In the genomic region with DNA sequence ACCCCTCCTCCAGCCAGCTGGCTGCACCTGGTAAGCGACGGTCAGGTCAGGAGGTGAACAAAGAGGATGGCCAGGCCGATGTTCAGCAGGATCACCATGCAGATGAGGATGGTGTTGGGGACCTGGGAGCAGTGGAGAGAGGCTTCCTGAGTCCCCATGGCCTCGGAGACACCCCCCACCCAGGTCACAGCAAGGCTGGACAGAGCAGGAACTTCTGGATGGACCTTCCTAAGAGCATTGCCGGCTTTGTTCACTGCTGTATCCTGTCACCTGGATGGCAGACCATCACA, we compare ENCODE assay signal across 19 cellular contexts.
A peak's percentile ranks its signal among the peaks of the same experiment; 100 is the strongest.
DNase-seq lines count a peak whose midpoint lies in the region; ATAC-seq and TF ChIP-seq lines count a peak whose summit lies in the region.
"Had no signal": no experiment of that assay in that cellular context is flagged by ENCODE, and none has a peak within 500 bp of the region (broad histone marks: within the 10 kb centered on the region; RNA-seq: fewer than 3 reads in every experiment).

No MANE protein-coding gene starts in this region.

- H2AK5ac ChIP-seq in neuronal stem cell (ENCODE audit: low read depth, low read length), result no peak overlapping the region

- H2BK15ac ChIP-seq in neuronal stem cell (ENCODE audit: low read length), result no peak overlapping the region

- peak; percentile 48 for DNase-seq in activated CD8-positive, alpha-beta memory T cell treated with anti-CD3 and anti-CD28 coated beads for 24 hours
- DNase-seq in activated CD8-positive, alpha-beta memory T cell treated with anti-CD3 and anti-CD28 coated beads, Interleukin-2, amount 10 ng/mL, durations not matched to agents 7 days and 5 days, result no peak
- DNase-seq in RWPE2 (ENCODE audit: low spot score), result peak; percentile 79
- no peak for DNase-seq in neuronal stem cell (ENCODE audit: low spot score)
- peak; percentile 76 to 88 for DNase-seq in vagina (ENCODE audit: extremely low spot score in 2 of 2)
- no peak for DNase-seq in NK-92 treated with Interleukin-12 subunit alpha and Interleukin-12 subunit beta, amount 100 ng/mL, for 24 hours (lab: John Stamatoyannopoulos, UW)
- no peak for DNase-seq in activated T-helper 2 cell treated with anti-CD3 and anti-CD28 coated beads, Interferon-gamma antibody, Interleukin-2, Interleukin-4, amounts not matched to agents 10 μg/mL and 5 μg/mL and 100 μg/mL, durations not matched to agents 14 hours and 24 hours and 36 hours (ENCODE audit: low spot score)
- no peak for DNase-seq in stimulated activated CD4-positive, alpha-beta T cell treated with anti-CD3 and anti-CD28 coated beads, Interleukin-4, amount 100 ng/mL, for 4 hours
- DNase-seq: AML-193; Calu3; CD8-positive, alpha-beta T cell; DMS79 treated with DMSO at 0.1 percent for 48 hours; GF-D8; HCEC 1CT; HFFc6 had no signal

- CTCF ChIA-PET in activated CD8-positive, alpha-beta memory T cell treated with anti-CD3 and anti-CD28 coated beads, Interleukin-2, amount 10 ng/mL, durations not matched to agents 7 days and 5 days (lab: Charles Lee), result interaction anchor here (0.8 to 4.9 kb wide), 3 partner anchors 17 to 81 kb away, joined by 3 to 129 read pairs (median 4); partner anchors contain the start of gene JPH2

- H3K4me1 ChIP-seq in RWPE2 (ENCODE audit: insufficient read depth, poor library complexity, severe bottlenecking) (no peaks in the 10 kb centered on the region), neuronal stem cell (ENCODE audit: control insufficient read depth in 2 of 2, insufficient read depth in 1 of 2, low read depth in 1 of 2, low read length in 2 of 2) (peaks cover 0 to 1% of the 10 kb centered on the region in 2 donors), vagina (peaks cover 7% of the 10 kb centered on the region)
- H3K4me1 ChIP-seq: A549 had no signal

- H3K18ac ChIP-seq in neuronal stem cell (ENCODE audit: low read length), result peak overlapping the region; percentile 11

- peaks cover 9% of the 10 kb centered on the region for H3K4me1 Mint-ChIP-seq in activated CD8-positive, alpha-beta memory T cell treated with anti-CD3 and anti-CD28 coated beads, Interleukin-2, amount 10 ng/mL, durations not matched to agents 7 days and 5 days
- peaks cover 2% of the 10 kb centered on the region for H3K4me1 Mint-ChIP-seq in activated T-helper 2 cell treated with anti-CD3 and anti-CD28 coated beads, Interferon-gamma antibody, Interleukin-2, Interleukin-4, amounts not matched to agents 10 μg/mL and 5 μg/mL and 100 μg/mL, durations not matched to agents 14 hours and 24 hours and 36 hours (ENCODE audit: low read depth)
- H3K4me1 Mint-ChIP-seq: GM23338 had no signal

- H4K8ac ChIP-seq in neuronal stem cell (ENCODE audit: low read depth, low read length), result no peak overlapping the region

- no CpG with 5 or more reads among the region's 5 CpGs for WGBS in neuronal stem cell (ENCODE audit: extremely low coverage in 2 of 2, insufficient read length in 2 of 2, insufficient replicate concordance in 1 of 2), 2 donors

- H3K27ac Mint-ChIP-seq in activated CD8-positive, alpha-beta memory T cell treated with anti-CD3 and anti-CD28 coated beads, Interleukin-2, amount 10 ng/mL, durations not matched to agents 7 days and 5 days, result no peak overlapping the region
- no peak overlapping the region for H3K27ac Mint-ChIP-seq in activated T-helper 2 cell treated with anti-CD3 and anti-CD28 coated beads, Interferon-gamma antibody, Interleukin-2, Interleukin-4, amounts not matched to agents 10 μg/mL and 5 μg/mL and 100 μg/mL, durations not matched to agents 14 hours and 24 hours and 36 hours
- H3K27ac Mint-ChIP-seq: CD8-positive, alpha-beta T cell; GM23338; HFFc6 had no signal

- H3K27me3 Mint-ChIP-seq in activated CD8-positive, alpha-beta memory T cell treated with anti-CD3 and anti-CD28 coated beads, Interleukin-2, amount 10 ng/mL, durations not matched to agents 7 days and 5 days, result peaks cover 25% of the 10 kb centered on the region
- peaks cover 12% of the 10 kb centered on the region for H3K27me3 Mint-ChIP-seq in activated T-helper 2 cell treated with anti-CD3 and anti-CD28 coated beads, Interferon-gamma antibody, Interleukin-2, Interleukin-4, amounts not matched to agents 10 μg/mL and 5 μg/mL and 100 μg/mL, durations not matched to agents 14 hours and 24 hours and 36 hours (ENCODE audit: low read depth)

- no peak for TF ChIP-seq POLR2A in vagina (IDR thresholded peaks at IDR 0.05)

- H3K36me3 ChIP-seq in RWPE2 (ENCODE audit: low read depth) (no peaks in the 10 kb centered on the region), neuronal stem cell (replicated peaks in 1 of 2; ENCODE audit: control insufficient read depth in 2 of 2, insufficient read depth in 2 of 2, low read length in 2 of 2) (no peaks in the 10 kb centered on the region), vagina (no peaks in the 10 kb centered on the region)

- no peak overlapping the region for H2BK12ac ChIP-seq in neuronal stem cell (ENCODE audit: low read length)

- H3K9ac ChIP-seq in neuronal stem cell (ENCODE audit: low read depth, low read length, poor library complexity), result no peak overlapping the region

- peak overlapping the region; percentile 35 for H3K23ac ChIP-seq in neuronal stem cell (ENCODE audit: low read depth, low read length, poor library complexity)

- H3K27me3 ChIP-seq in RWPE2 (ENCODE audit: insufficient read depth, poor library complexity, severe bottlenecking) (no peaks in the 10 kb centered on the region), neuronal stem cell (ENCODE audit: control insufficient read depth in 3 of 3, insufficient read depth in 3 of 3, low read depth in 1 of 3, low read length in 3 of 3) (peaks cover 0 to 17% (median 0%) of the 10 kb centered on the region in 3 experiments), vagina (no peaks in the 10 kb centered on the region)

- H3K9me3 ChIP-seq in RWPE2 (ENCODE audit: severe bottlenecking) (no peaks in the 10 kb centered on the region), neuronal stem cell (replicated peaks in 1 of 2; ENCODE audit: control insufficient read depth in 2 of 2, insufficient read depth in 1 of 2, low read depth in 1 of 2, low read length in 2 of 2) (no peaks in the 10 kb centered on the region), vagina (no peaks in the 10 kb centered on the region)
- H3K9me3 ChIP-seq: A549 had no signal

- H3K4me3 ChIP-seq in RWPE2 (ENCODE audit: severe bottlenecking) (no peak overlapping the region), neuronal stem cell (ENCODE audit: low read length in 2 of 2) (no peak overlapping the region), vagina (no peak overlapping the region)
- H3K4me3 ChIP-seq: A549, GM23338 had no signal

- H3K4me3 Mint-ChIP-seq in activated CD8-positive, alpha-beta memory T cell treated with anti-CD3 and anti-CD28 coated beads, Interleukin-2, amount 10 ng/mL, durations not matched to agents 7 days and 5 days, result no peak overlapping the region
- H3K4me3 Mint-ChIP-seq in activated T-helper 2 cell treated with anti-CD3 and anti-CD28 coated beads, Interferon-gamma antibody, Interleukin-2, Interleukin-4, amounts not matched to agents 10 μg/mL and 5 μg/mL and 100 μg/mL, durations not matched to agents 14 hours and 24 hours and 36 hours (ENCODE audit: low read depth), result no peak overlapping the region
- H3K4me3 Mint-ChIP-seq: CD8-positive, alpha-beta T cell; GM23338; HFFc6 had no signal

- intact Hi-C loops in vagina (cut with DNase I), result loop anchor here (5.0 kb wide), 1 partner anchor 78 kb away; no protein-coding TSS in a partner anchor
- intact Hi-C loops in activated T-helper 2 cell treated with anti-CD3 and anti-CD28 coated beads, Interferon-gamma antibody, Interleukin-2, Interleukin-4, amounts not matched to agents 10 μg/mL and 5 μg/mL and 100 μg/mL, durations not matched to agents 14 hours and 24 hours and 36 hours (cut with micrococcal nuclease), result loop anchor here (5.0 kb wide), 1 partner anchor 198 kb away; the partner anchor contains the start of gene FITM2

- H3K27ac ChIP-seq in RWPE2 (ENCODE audit: poor library complexity, severe bottlenecking) (no peak overlapping the region), neuronal stem cell (replicated peaks; ENCODE audit: low read length) (no peak overlapping the region), vagina (no peak overlapping the region)
- H3K27ac ChIP-seq: 22Rv1, A549 had no signal

- ATAC-seq in activated CD8-positive, alpha-beta memory T cell treated with anti-CD3 and anti-CD28 coated beads, Interleukin-2, amount 10 ng/mL, durations not matched to agents 7 days and 5 days, result no peak
- ATAC-seq in RWPE2 (ENCODE audit: low read depth), result no peak
- ATAC-seq: A549; CD8-positive, alpha-beta T cell; HepG2 had no signal

- H3K79me1 ChIP-seq in neuronal stem cell (ENCODE audit: low read depth, low read length), result no peaks in the 10 kb centered on the region

- no peaks in the 10 kb centered on the region for H3K9me3 Mint-ChIP-seq in activated CD8-positive, alpha-beta memory T cell treated with anti-CD3 and anti-CD28 coated beads, Interleukin-2, amount 10 ng/mL, durations not matched to agents 7 days and 5 days (ENCODE audit: low read depth)
- H3K9me3 Mint-ChIP-seq in activated T-helper 2 cell treated with anti-CD3 and anti-CD28 coated beads, Interferon-gamma antibody, Interleukin-2, Interleukin-4, amounts not matched to agents 10 μg/mL and 5 μg/mL and 100 μg/mL, durations not matched to agents 14 hours and 24 hours and 36 hours, result no peaks in the 10 kb centered on the region
- H3K9me3 Mint-ChIP-seq: CD8-positive, alpha-beta T cell; HFFc6 had no signal

- H3K4me2 ChIP-seq in neuronal stem cell (ENCODE audit: insufficient read depth, low read length, poor library complexity, severe bottlenecking), result no peak overlapping the region
- H3K4me2 ChIP-seq: A549, GM23338 had no signal

- TF ChIP-seq CTCF in RWPE2 (IDR thresholded peaks at IDR 0.05; ENCODE audit: poor library complexity, severe bottlenecking) (no peak), vagina (IDR thresholded peaks at IDR 0.05) (no peak)

- no peak overlapping the region for H3K14ac ChIP-seq in neuronal stem cell (ENCODE audit: low read length)

- no peak overlapping the region for H3K4ac ChIP-seq in neuronal stem cell (ENCODE audit: low read length)

- no peak overlapping the region for H2AFZ ChIP-seq in neuronal stem cell (ENCODE audit: low read length)
- H2AFZ ChIP-seq: GM23338 had no signal

- H2BK120ac ChIP-seq in neuronal stem cell (ENCODE audit: low read depth, low read length), result no peak overlapping the region

- H2BK5ac ChIP-seq in neuronal stem cell (ENCODE audit: low read length), result no peak overlapping the region

- H3K36me3 Mint-ChIP-seq in activated CD8-positive, alpha-beta memory T cell treated with anti-CD3 and anti-CD28 coated beads, Interleukin-2, amount 10 ng/mL, durations not matched to agents 7 days and 5 days, result no peaks in the 10 kb centered on the region
- H3K36me3 Mint-ChIP-seq in activated T-helper 2 cell treated with anti-CD3 and anti-CD28 coated beads, Interferon-gamma antibody, Interleukin-2, Interleukin-4, amounts not matched to agents 10 μg/mL and 5 μg/mL and 100 μg/mL, durations not matched to agents 14 hours and 24 hours and 36 hours (ENCODE audit: low read depth), result no peaks in the 10 kb centered on the region
- H3K36me3 Mint-ChIP-seq: CD8-positive, alpha-beta T cell had no signal

- H4K91ac ChIP-seq in neuronal stem cell (ENCODE audit: low read depth, low read length, poor library complexity), result no peak overlapping the region

Comparison
In these comparisons a context has a peak if more than half of its experiments do, and no peak if none do; other contexts are left out.
1. DNase-seq: peak in activated CD8-positive, alpha-beta memory T cell treated with anti-CD3 and anti-CD28 coated beads for 24 hours (single experiment), RWPE2 (single experiment) and vagina (2 of 2); none in activated CD8-positive, alpha-beta memory T cell treated with anti-CD3 and anti-CD28 coated beads, Interleukin-2, amount 10 ng/mL, durations not matched to agents 7 days and 5 days (single experiment), neuronal stem cell (single experiment), NK-92 treated with Interleukin-12 subunit alpha and Interleukin-12 subunit beta, amount 100 ng/mL, for 24 hours (single experiment), activated T-helper 2 cell treated with anti-CD3 and anti-CD28 coated beads, Interferon-gamma antibody, Interleukin-2, Interleukin-4, amounts not matched to agents 10 μg/mL and 5 μg/mL and 100 μg/mL, durations not matched to agents 14 hours and 24 hours and 36 hours (single experiment) and stimulated activated CD4-positive, alpha-beta T cell treated with anti-CD3 and anti-CD28 coated beads, Interleukin-4, amount 100 ng/mL, for 4 hours (0 of 2).